In genomic region chr3:38711321-38711720, GRCh38 we compare ENCODE assay signal across 1 cellular context.
TF ChIP-seq lines count a peak whose summit lies in the region.

No MANE protein-coding gene starts in this region.

TF ChIP-seq in SK-N-SH treated with all-trans-retinoic acid at 6 μM for 48 hours, 23 proteins besides CTCF, POLR2A, EP300 and RAD21 (continued from another document):
- TF ChIP-seq POU6F1 (CRISPR knock-in tag; IDR thresholded peaks at IDR 0.05; ENCODE audit: borderline replicate concordance, low read depth) (no peak), RARB (CRISPR knock-in tag; IDR thresholded peaks at IDR 0.05) (no peak)
TF ChIP-seq in SK-N-SH treated with all-trans-retinoic acid at 6 μM for 48 hours: peak in this region for 0.
